In genomic region chr15:29631076-29632070, GRCh38 we compare ENCODE assay signal across 15 cellular contexts.
A peak's percentile ranks its signal among the peaks of the same experiment; 100 is the strongest.
DNase-seq lines count a peak whose midpoint lies in the region; ATAC-seq and TF ChIP-seq lines count a peak whose summit lies in the region.
"Had no signal": no experiment of that assay in that cellular context is flagged by ENCODE, and none has a peak within 500 bp of the region (broad histone marks: within the 10 kb centered on the region; RNA-seq: fewer than 3 reads in every experiment).

No MANE protein-coding gene starts in this region.

- no peaks in the 10 kb centered on the region for H3K23me2 ChIP-seq in H9 (ENCODE audit: insufficient read length, low read depth, low read length, poor library complexity, severe bottlenecking)

- no peak overlapping the region for H2BK15ac ChIP-seq in H9 (ENCODE audit: low read depth, low read length)

- H2BK20ac ChIP-seq in H9 (ENCODE audit: low read depth, low read length, poor library complexity, severe bottlenecking), result no peak overlapping the region

- H3K79me2 ChIP-seq in KMS-11 (ENCODE audit: insufficient read depth, low read depth) (no peaks in the 10 kb centered on the region), H9 (ENCODE audit: insufficient read depth, low read length) (no peaks in the 10 kb centered on the region)

- H3K4me2 ChIP-seq in KMS-11 (peak overlapping the region; percentile 75), H9 (ENCODE audit: insufficient read depth, insufficient read length, low read length) (no peak overlapping the region)

- H3K27me3 ChIP-seq in KMS-11 (ENCODE audit: insufficient read depth, low read depth) (no peaks in the 10 kb centered on the region), RWPE2 (ENCODE audit: insufficient read depth, poor library complexity, severe bottlenecking) (peaks cover 20% of the 10 kb centered on the region), H9 (ENCODE audit: insufficient read depth, low read length) (no peaks in the 10 kb centered on the region; the same call in 1 of the 2 replicates), gastrocnemius medialis (peaks cover 0 to 4% (median 2%) of the 10 kb centered on the region in 3 donors)

- H3K9me3 Mint-ChIP-seq in osteocyte (ENCODE audit: unreplicated experiment) (peaks cover 3% of the 10 kb centered on the region), H9 (peaks cover 6 to 8% of the 10 kb centered on the region in 2 experiments; a peak in 3 of 5 replicates)
- H3K9me3 Mint-ChIP-seq: activated T-helper 17 cell treated with anti-CD3 and anti-CD28 coated beads, Interleukin-2, amount 50 U/mL, for 72 hours had no signal

- H3K4ac ChIP-seq in H9 (ENCODE audit: low read depth, low read length), result no peak overlapping the region

- no peak overlapping the region for H2BK120ac ChIP-seq in H9 (ENCODE audit: low read depth, low read length, poor library complexity, severe bottlenecking)

- H4K91ac ChIP-seq in H9 (ENCODE audit: insufficient read length, low read depth, low read length), result no peak overlapping the region

- H3K4me3 ChIP-seq in KMS-11 (IDR thresholded peaks at IDR 0.05; ENCODE audit: insufficient read depth, low read depth, low read length) (peak overlapping the region; percentile 36), RWPE2 (ENCODE audit: severe bottlenecking) (no peak overlapping the region), gastrocnemius medialis (no peak overlapping the region)
- H3K4me3 ChIP-seq: sigmoid colon had no signal

- H4K8ac ChIP-seq in H9 (replicated peaks; ENCODE audit: insufficient read length, low read depth, low read length), result no peak overlapping the region

- no peaks in the 10 kb centered on the region for H3K36me3 ChIP-seq in KMS-11 (ENCODE audit: insufficient read depth)
- H3K36me3 ChIP-seq in RWPE2 (ENCODE audit: low read depth), result no peaks in the 10 kb centered on the region
- H3K36me3 ChIP-seq in gastrocnemius medialis, result no peaks in the 10 kb centered on the region
- H3K36me3 ChIP-seq: sigmoid colon had no signal

- H3K18ac ChIP-seq in H9 (ENCODE audit: insufficient read length, low read depth, low read length), result no peak overlapping the region

- H3K27ac Mint-ChIP-seq in osteocyte (ENCODE audit: unreplicated experiment) (no peak overlapping the region), H9 (peak overlapping the region in 1 of 3 experiments; percentile 10; a peak in 1 of 7 replicates)
- H3K27ac Mint-ChIP-seq: activated T-helper 17 cell treated with anti-CD3 and anti-CD28 coated beads, Interleukin-2, amount 50 U/mL, for 72 hours; brain had no signal

- H2BK12ac ChIP-seq in H9 (ENCODE audit: insufficient read length, low read depth, low read length), result no peak overlapping the region

- TF ChIP-seq POLR2A in gastrocnemius medialis (IDR thresholded peaks at IDR 0.05), result no peak

- H3K9me3 ChIP-seq in RWPE2 (ENCODE audit: severe bottlenecking) (no peaks in the 10 kb centered on the region), H9 (ENCODE audit: control insufficient read depth, low read depth, low read length) (no peaks in the 10 kb centered on the region), gastrocnemius medialis (no peaks in the 10 kb centered on the region)
- H3K9me3 ChIP-seq: sigmoid colon had no signal

- H3K27ac ChIP-seq in KMS-11, result peak overlapping the region; percentile 97
- H3K27ac ChIP-seq in RWPE2 (ENCODE audit: poor library complexity, severe bottlenecking), result no peak overlapping the region
- H3K27ac ChIP-seq in H9 (ENCODE audit: insufficient read length, low read depth, low read length), result no peak overlapping the region
- no peak overlapping the region for H3K27ac ChIP-seq in gastrocnemius medialis
- H3K27ac ChIP-seq: sigmoid colon had no signal

- H3K4me1 Mint-ChIP-seq in osteocyte (ENCODE audit: unreplicated experiment), result no peaks in the 10 kb centered on the region
- peaks cover 17 to 21% of the 10 kb centered on the region in 2 experiments for H3K4me1 Mint-ChIP-seq in H9
- H3K4me1 Mint-ChIP-seq: activated T-helper 17 cell treated with anti-CD3 and anti-CD28 coated beads, Interleukin-2, amount 50 U/mL, for 72 hours had no signal

- peak; percentile 45 for ATAC-seq in RWPE2 (ENCODE audit: low read depth)
- no peak for ATAC-seq in GM19467 (IDR thresholded peaks at IDR 0.05; ENCODE audit: unreplicated experiment)
- ATAC-seq in gastrocnemius medialis, result no peak
- ATAC-seq: activated T-helper 17 cell treated with anti-CD3 and anti-CD28 coated beads, Interleukin-2, amount 50 U/mL, for 72 hours; Panc1; stimulated activated naive CD8-positive, alpha-beta T cell treated with anti-CD3 and anti-CD28 coated beads, Interleukin-15, Interleukin-2, amounts not matched to agents 100 U/mL and 50 U/mL, for 24 hours had no signal

- peak; percentile 51; the same call in 1 of the 2 replicates for TF ChIP-seq CTCF in KMS-11 (conservative IDR thresholded peaks at IDR 0.05; ENCODE audit: low read depth, low read length)
- no peak for TF ChIP-seq CTCF in RWPE2 (IDR thresholded peaks at IDR 0.05; ENCODE audit: poor library complexity, severe bottlenecking)
- TF ChIP-seq CTCF in osteocyte (IDR thresholded peaks at IDR 0.05), result no peak
- TF ChIP-seq CTCF in H9 (conservative IDR thresholded peaks at IDR 0.05), result no peak
- no peak for TF ChIP-seq CTCF in gastrocnemius medialis (IDR thresholded peaks at IDR 0.05 in 4 of 5, conservative IDR thresholded peaks at IDR 0.05 in 1 of 5)

- H3K23ac ChIP-seq in H9 (ENCODE audit: insufficient read length, low read depth, low read length), result no peak overlapping the region

- no peak overlapping the region for H3K56ac ChIP-seq in H9 (ENCODE audit: insufficient read length, low read depth, low read length)

- H4K20me1 ChIP-seq in KMS-11 (ENCODE audit: insufficient read depth) (no peaks in the 10 kb centered on the region), H9 (ENCODE audit: control insufficient read depth, insufficient read depth, insufficient read length) (no peaks in the 10 kb centered on the region)

- H3K14ac ChIP-seq in H9 (ENCODE audit: insufficient read depth, low read length), result no peak overlapping the region

- no peak overlapping the region for H3T11ph ChIP-seq in H9 (ENCODE audit: low read length)

- H3K9ac ChIP-seq in KMS-11, result peak overlapping the region; percentile 84
- H3K9ac ChIP-seq in H9 (ENCODE audit: extremely low read depth, insufficient read length, low read length), result no peak overlapping the region

- no peak overlapping the region for H4K5ac ChIP-seq in H9 (ENCODE audit: insufficient read length, low read depth, low read length)

- no CpG with 5 or more reads among the region's 10 CpGs for WGBS in H9 (ENCODE audit: extremely low coverage, insufficient read length, low lambda C conversion rate)

- no peak overlapping the region for H2AK5ac ChIP-seq in H9 (ENCODE audit: insufficient read length, low read length)

- DNase-seq in NCI-H2029 (lab: John Stamatoyannopoulos, UW) (peak; percentile 39), RWPE2 (ENCODE audit: low spot score) (no peak), osteocyte (ENCODE audit: extremely low spot score, unreplicated experiment) (peak; percentile 70), H9 (no peak), gastrocnemius medialis (no peak)
- DNase-seq: NCI-H1436 treated with DMSO at 0.1 percent for 48 hours; sigmoid colon; stimulated activated naive CD8-positive, alpha-beta T cell treated with anti-CD3 and anti-CD28 coated beads, Interleukin-15, Interleukin-2, amounts not matched to agents 100 U/mL and 50 U/mL, for 24 hours; T-helper 2 cell had no signal

- H3K4me3 Mint-ChIP-seq in osteocyte (ENCODE audit: unreplicated experiment) (no peak overlapping the region), H9 (no peak overlapping the region)
- H3K4me3 Mint-ChIP-seq: activated T-helper 17 cell treated with anti-CD3 and anti-CD28 coated beads, Interleukin-2, amount 50 U/mL, for 72 hours; brain; neural crest cell had no signal

- peaks cover 43% of the 10 kb centered on the region for H3K4me1 ChIP-seq in KMS-11 (ENCODE audit: low read depth, poor library complexity, severe bottlenecking)
- H3K4me1 ChIP-seq in RWPE2 (ENCODE audit: insufficient read depth, poor library complexity, severe bottlenecking), result no peaks in the 10 kb centered on the region
- peaks cover 10% of the 10 kb centered on the region for H3K4me1 ChIP-seq in H9 (ENCODE audit: insufficient read depth, low read length)
- no peaks in the 10 kb centered on the region for H3K4me1 ChIP-seq in gastrocnemius medialis
- H3K4me1 ChIP-seq: sigmoid colon had no signal

- no peaks in the 10 kb centered on the region for H3K79me1 ChIP-seq in H9 (ENCODE audit: insufficient read depth, low read depth, low read length, poor library complexity, severe bottlenecking)

- H3K27me3 Mint-ChIP-seq in osteocyte (ENCODE audit: unreplicated experiment) (no peaks in the 10 kb centered on the region), H9 (ENCODE audit: low read depth) (peaks cover 2% of the 10 kb centered on the region)

- intact Hi-C loops in gastrocnemius medialis (cut with DNase I; ENCODE audit: low total_unique reads), result no loop called here

- no peak overlapping the region for H2BK5ac ChIP-seq in H9 (ENCODE audit: insufficient read length, low read length)

- H2AFZ ChIP-seq in KMS-11 (ENCODE audit: low read depth) (peak overlapping the region; percentile 88), H9 (ENCODE audit: low read length) (no peak overlapping the region)

- H3K36me3 Mint-ChIP-seq in osteocyte (ENCODE audit: unreplicated experiment), result no peaks in the 10 kb centered on the region
- H3K36me3 Mint-ChIP-seq in H9 (ENCODE audit: insufficient read depth in 1 of 3, low read depth in 3 of 3), result peaks cover 0 to 8% (median 0%) of the 10 kb centered on the region in 3 experiments; a peak in 3 of 7 replicates
- H3K36me3 Mint-ChIP-seq: brain had no signal

- in situ Hi-C loops in gastrocnemius medialis (cut with MboI; ENCODE audit: low sequenced_read_pairs in 4 of 4), result no loop called here

Comparison
In these comparisons a context has a peak if more than half of its experiments do, and no peak if none do; other contexts are left out.
1. DNase-seq: peak in NCI-H2029 (single experiment) and osteocyte (single experiment); none in RWPE2 (single experiment), H9 (single experiment) and gastrocnemius medialis (0 of 2).